In the genomic region with DNA sequence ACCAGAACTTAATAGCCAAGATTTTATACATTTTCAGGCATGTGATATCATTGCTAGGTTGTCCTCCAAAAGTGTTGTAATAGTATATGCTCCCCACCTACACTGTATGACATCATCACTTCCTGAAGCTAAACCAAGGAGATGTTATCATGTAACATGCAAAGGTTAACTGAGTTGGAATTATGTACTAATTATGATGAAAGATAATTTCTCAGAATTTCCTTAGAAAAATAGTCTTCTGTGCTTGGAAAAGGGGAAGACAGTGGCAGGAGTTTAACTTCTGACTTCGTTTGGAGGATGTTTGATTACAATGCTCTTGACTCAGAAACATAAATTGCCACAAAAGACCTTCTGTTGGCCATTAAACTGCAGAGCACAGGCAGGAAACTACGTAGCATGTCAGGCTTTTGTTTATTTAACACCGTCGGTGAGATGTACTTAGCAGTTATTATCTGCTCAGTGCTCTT, we compare ENCODE assay signal across 10 cellular contexts.
DNase-seq lines count a peak whose midpoint lies in the region; TF ChIP-seq lines count a peak whose summit lies in the region.
"Had no signal": no experiment of that assay in that cellular context is flagged by ENCODE, and none has a peak within 500 bp of the region (broad histone marks: within the 10 kb centered on the region; RNA-seq: fewer than 3 reads in every experiment).

No MANE protein-coding gene starts in this region.

- H3K4me3 ChIP-seq in Peyer's patch: no peak overlapping the region

- H3K4me3 Mint-ChIP-seq in activated CD4-positive, alpha-beta memory T cell treated with anti-CD3 and anti-CD28 coated beads, Interleukin-2, amount 10 ng/mL, durations not matched to agents 7 days and 5 days: no peak overlapping the region
- no peak overlapping the region for H3K4me3 Mint-ChIP-seq in activated CD4-positive, alpha-beta memory T cell treated with anti-CD3 and anti-CD28 coated beads for 36 hours

- POLR2A ChIA-PET in activated CD4-positive, alpha-beta memory T cell treated with anti-CD3 and anti-CD28 coated beads, Interleukin-2, amount 10 ng/mL, durations not matched to agents 7 days and 5 days (lab: Charles Lee): no interaction called here
- POLR2A ChIA-PET in activated CD4-positive, alpha-beta memory T cell treated with anti-CD3 and anti-CD28 coated beads for 36 hours (lab: Charles Lee): no interaction called here

- no peak for TF ChIP-seq POLR2A in Peyer's patch (IDR thresholded peaks at IDR 0.05)

- H3K27ac ChIP-seq in Peyer's patch: no peak overlapping the region

- H3K27me3 ChIP-seq in Peyer's patch: no peaks in the 10 kb centered on the region

- H3K4me1 Mint-ChIP-seq in activated CD4-positive, alpha-beta memory T cell treated with anti-CD3 and anti-CD28 coated beads, Interleukin-2, amount 10 ng/mL, durations not matched to agents 7 days and 5 days: peaks cover 10% of the 10 kb centered on the region
- peaks cover 9% of the 10 kb centered on the region for H3K4me1 Mint-ChIP-seq in activated CD4-positive, alpha-beta memory T cell treated with anti-CD3 and anti-CD28 coated beads for 36 hours (ENCODE audit: low read depth)

- no peak for TF ChIP-seq CTCF in Peyer's patch (IDR thresholded peaks at IDR 0.05)

- DNase-seq in activated CD4-positive, alpha-beta memory T cell treated with anti-CD3 and anti-CD28 coated beads, Interleukin-2, amount 10 ng/mL, durations not matched to agents 7 days and 5 days: no peak
- no peak for DNase-seq in activated CD4-positive, alpha-beta memory T cell treated with anti-CD3 and anti-CD28 coated beads for 36 hours
- DNase-seq in NCI-H460 (ENCODE audit: extremely low read depth, low read depth) (peak; percentile 11), dermis microvascular lymphatic vessel endothelial cell (ENCODE audit: low read depth in 2 of 2) (peak; percentile 8 to 35), renal cortical epithelial cell (ENCODE audit: low read depth) (peak; percentile 47), Peyer's patch (no peak), NCI-H82 treated with DMSO at 0.1 percent for 48 hours (lab: John Stamatoyannopoulos, UW; ENCODE audit: unreplicated experiment) (no peak)
- DNase-seq in stimulated activated CD4-positive, alpha-beta T cell treated with anti-CD3 and anti-CD28 coated beads, Interleukin-4, amount 100 ng/mL, for 24 hours: no peak
- DNase-seq: posterior cingulate gyrus had no signal

- no peaks in the 10 kb centered on the region for H3K36me3 ChIP-seq in Peyer's patch

- no peaks in the 10 kb centered on the region for H3K27me3 Mint-ChIP-seq in activated CD4-positive, alpha-beta memory T cell treated with anti-CD3 and anti-CD28 coated beads, Interleukin-2, amount 10 ng/mL, durations not matched to agents 7 days and 5 days
- H3K27me3 Mint-ChIP-seq in activated CD4-positive, alpha-beta memory T cell treated with anti-CD3 and anti-CD28 coated beads for 36 hours: no peaks in the 10 kb centered on the region

- no peaks in the 10 kb centered on the region for H3K9me3 Mint-ChIP-seq in activated CD4-positive, alpha-beta memory T cell treated with anti-CD3 and anti-CD28 coated beads, Interleukin-2, amount 10 ng/mL, durations not matched to agents 7 days and 5 days
- H3K9me3 Mint-ChIP-seq in activated CD4-positive, alpha-beta memory T cell treated with anti-CD3 and anti-CD28 coated beads for 36 hours: no peaks in the 10 kb centered on the region
- H3K9me3 Mint-ChIP-seq: CD8-positive, alpha-beta memory T cell had no signal

- intact Hi-C loops in activated CD4-positive, alpha-beta memory T cell treated with anti-CD3 and anti-CD28 coated beads for 36 hours (cut with micrococcal nuclease): no loop called here

- H3K4me1 ChIP-seq in Peyer's patch: no peaks in the 10 kb centered on the region

- CTCF ChIA-PET in activated CD4-positive, alpha-beta memory T cell treated with anti-CD3 and anti-CD28 coated beads, Interleukin-2, amount 10 ng/mL, durations not matched to agents 7 days and 5 days (lab: Charles Lee): no interaction called here
- CTCF ChIA-PET in activated CD4-positive, alpha-beta memory T cell treated with anti-CD3 and anti-CD28 coated beads for 36 hours (lab: Charles Lee): no interaction called here

- H3K9me3 ChIP-seq in Peyer's patch: no peaks in the 10 kb centered on the region

- H3K27ac Mint-ChIP-seq in activated CD4-positive, alpha-beta memory T cell treated with anti-CD3 and anti-CD28 coated beads, Interleukin-2, amount 10 ng/mL, durations not matched to agents 7 days and 5 days: peak overlapping the region; percentile 40
- H3K27ac Mint-ChIP-seq in activated CD4-positive, alpha-beta memory T cell treated with anti-CD3 and anti-CD28 coated beads for 36 hours: no peak overlapping the region

- H3K36me3 Mint-ChIP-seq in activated CD4-positive, alpha-beta memory T cell treated with anti-CD3 and anti-CD28 coated beads, Interleukin-2, amount 10 ng/mL, durations not matched to agents 7 days and 5 days (ENCODE audit: low read depth): no peaks in the 10 kb centered on the region
- H3K36me3 Mint-ChIP-seq in activated CD4-positive, alpha-beta memory T cell treated with anti-CD3 and anti-CD28 coated beads for 36 hours: no peaks in the 10 kb centered on the region
- H3K36me3 Mint-ChIP-seq: CD8-positive, alpha-beta memory T cell had no signal

Comparison
In these comparisons a context has a peak if more than half of its experiments do, and no peak if none do; other contexts are left out.
1. DNase-seq: peak in NCI-H460 (single experiment), dermis microvascular lymphatic vessel endothelial cell (2 of 2) and renal cortical epithelial cell (single experiment); none in activated CD4-positive, alpha-beta memory T cell treated with anti-CD3 and anti-CD28 coated beads, Interleukin-2, amount 10 ng/mL, durations not matched to agents 7 days and 5 days (single experiment), activated CD4-positive, alpha-beta memory T cell treated with anti-CD3 and anti-CD28 coated beads for 36 hours (single experiment), Peyer's patch (0 of 3), NCI-H82 treated with DMSO at 0.1 percent for 48 hours (single experiment) and stimulated activated CD4-positive, alpha-beta T cell treated with anti-CD3 and anti-CD28 coated beads, Interleukin-4, amount 100 ng/mL, for 24 hours (single experiment).